ENCODE assay signal across 27 cellular contexts in genomic region chr3:110157221-110157620, GRCh38.
"Had no signal": no experiment of that assay in that cellular context is flagged by ENCODE, and none has a peak within 500 bp of the region (broad histone marks: within the 10 kb centered on the region; RNA-seq: fewer than 3 reads in every experiment).

No MANE protein-coding gene starts in this region.

- DNase-seq: activated CD4-positive, alpha-beta memory T cell treated with anti-CD3 and anti-CD28 coated beads for 36 hours; activated CD4-positive, alpha-beta T cell treated with anti-CD3 and anti-CD28 coated beads for 36 hours; activated CD4-positive, alpha-beta T cell treated with anti-CD3 and anti-CD28 coated beads, Interleukin-2, amount 10 ng/mL, durations not matched to agents 24 days and 14 days; activated CD4-positive, CD25-positive, alpha-beta regulatory T cell; activated CD4-positive, CD25-positive, alpha-beta regulatory T cell treated with anti-CD3 and anti-CD28 coated beads, Interleukin-2, amount 50 U/mL, for 72 hours; activated CD8-positive, alpha-beta memory T cell treated with anti-CD3 and anti-CD28 coated beads, Interleukin-2, amount 10 ng/mL, durations not matched to agents 7 days and 5 days; activated CD8-positive, alpha-beta memory T cell treated with anti-CD3 and anti-CD28 coated beads, Interleukin-2, amount 50 U/mL, for 4 hours; activated CD8-positive, alpha-beta T cell treated with anti-CD3 and anti-CD28 coated beads, Interleukin-2, amount 10 ng/mL, durations not matched to agents 7 days and 5 days; activated effector memory CD4-positive, alpha-beta T cell treated with anti-CD3 and anti-CD28 coated beads, Interleukin-2, amount 50 U/mL, for 16 hours; activated naive CD4-positive, alpha-beta T cell treated with anti-CD3 and anti-CD28 coated beads for 36 hours; activated naive CD8-positive, alpha-beta T cell treated with anti-CD3 and anti-CD28 coated beads for 36 hours; activated naive CD8-positive, alpha-beta T cell treated with anti-CD3 and anti-CD28 coated beads, Interleukin-2, amount 50 U/mL, for 24 hours; activated T-cell treated with anti-CD3 and anti-CD28 coated beads, Interleukin-2, amount 50 U/mL, for 1 hour; activated T-cell treated with anti-CD3 and anti-CD28 coated beads, Interleukin-2, amount 50 U/mL, for 48 hours; adrenal gland; amygdala; brain microvascular endothelial cell; dorsolateral prefrontal cortex; effector memory CD4-positive, alpha-beta T cell; endodermal cell; foreskin fibroblast; head of caudate nucleus; T-helper 1 cell; T-helper 17 cell; T1000 had no signal

- ATAC-seq: activated CD4-positive, alpha-beta T cell treated with anti-CD3 and anti-CD28 coated beads for 36 hours; activated CD8-positive, alpha-beta memory T cell treated with anti-CD3 and anti-CD28 coated beads, Interleukin-2, amount 10 ng/mL, durations not matched to agents 7 days and 5 days; activated CD8-positive, alpha-beta T cell treated with anti-CD3 and anti-CD28 coated beads, Interleukin-2, amount 10 ng/mL, durations not matched to agents 7 days and 5 days; activated naive CD8-positive, alpha-beta T cell treated with anti-CD3 and anti-CD28 coated beads, Interleukin-2, amount 50 U/mL, for 24 hours; esophagus mucosa; T-helper 17 cell had no signal

- H3K27me3 ChIP-seq: adrenal gland, brain microvascular endothelial cell, dorsolateral prefrontal cortex had no signal

- H3K4me3 ChIP-seq: adrenal gland, coronary artery, dorsolateral prefrontal cortex had no signal

- H3K27ac ChIP-seq: adrenal gland, brain microvascular endothelial cell, coronary artery, dorsolateral prefrontal cortex had no signal

- H3K4me1 ChIP-seq: adrenal gland had no signal

- H3K36me3 ChIP-seq: adrenal gland, brain microvascular endothelial cell had no signal

- H3K9me3 ChIP-seq: adrenal gland had no signal
